12 cellular contexts compared by ENCODE assay signal in genomic region chr16:88526906-88527185, GRCh38. TPM values are rescaled to one million over a fixed set of nuclear protein-coding genes. Genes with fewer than 3 reads are reported as not detected.
DNase-seq lines count a peak whose midpoint lies in the region; ATAC-seq, FAIRE-seq and TF ChIP-seq lines count a peak whose summit lies in the region.
"Had no signal": no experiment of that assay in that cellular context is flagged by ENCODE, and none has a peak within 500 bp of the region (broad histone marks: within the 10 kb centered on the region; RNA-seq: fewer than 3 reads in every experiment).

No MANE protein-coding gene starts in this region.

- peak; percentile 5; the same call in 2 of the 3 replicates for ATAC-seq in RWPE2 (ENCODE audit: low read depth)
- ATAC-seq in right lobe of liver = peak; percentile 18 to 42 (median 31)

- no peak overlapping the region for H3K9ac ChIP-seq in endothelial cell of umbilical vein (replicated peaks; ENCODE audit: extremely low read depth, insufficient read depth, low read length)

- peak; percentile 48 for FAIRE-seq in endothelial cell of umbilical vein (lab: Jason Lieb, UNC)
- FAIRE-seq: TTC549 had no signal

- POLR2A ChIA-PET in endothelial cell of umbilical vein (lab: Charles Lee) = interaction anchor here (0.7 kb wide), 1 partner anchor 842 kb away, joined by 3 read pairs; no protein-coding TSS in a partner anchor

- no peak for TF ChIP-seq CTCF in RWPE2 (IDR thresholded peaks at IDR 0.05; ENCODE audit: poor library complexity, severe bottlenecking)
- TF ChIP-seq CTCF in endothelial cell of umbilical vein (IDR thresholded peaks at IDR 0.05; ENCODE audit: extremely low read depth in 1 of 2, insufficient read depth in 1 of 2, low read depth in 1 of 2, low read length in 2 of 2) = no peak
- no peak for TF ChIP-seq CTCF in right lobe of liver (IDR thresholded peaks at IDR 0.05)
- TF ChIP-seq CTCF in spleen (IDR thresholded peaks at IDR 0.05 in 8 of 11, conservative IDR thresholded peaks at IDR 0.05 in 3 of 11) = no peak

- H3K4me3 ChIP-seq in RWPE2 (ENCODE audit: severe bottlenecking) (no peak overlapping the region), endothelial cell of umbilical vein (replicated peaks in 1 of 3; ENCODE audit: insufficient read depth in 1 of 3, low read depth in 1 of 3, low read length in 3 of 3) (no peak overlapping the region), right lobe of liver (no peak overlapping the region), spleen (peak overlapping the region in 1 of 8 donors; percentile 5)
- H3K4me3 ChIP-seq: GM23338, prostate gland had no signal

- WGBS in right lobe of liver (ENCODE audit: insufficient coverage, low coverage, low lambda C conversion rate, missing lambda C conversion rate) = no CpG with 5 or more reads among the region's 9 CpGs
- 37 to 83% (median 72%) methylated on average over 4 to 9 of the region's 9 CpGs for WGBS in spleen, 5 donors

- dilution Hi-C loops in endothelial cell of umbilical vein (cut with MboI; ENCODE audit: extremely low pct_ligation_motif_present, low sequenced_read_pairs) = no loop called here

- H3K36me3 ChIP-seq in RWPE2 (ENCODE audit: low read depth) (no peaks in the 10 kb centered on the region), endothelial cell of umbilical vein (ENCODE audit: control insufficient read depth in 2 of 2, extremely low read depth in 1 of 2, insufficient read depth in 2 of 2, low read length in 2 of 2) (no peaks in the 10 kb centered on the region), right lobe of liver (no peaks in the 10 kb centered on the region), spleen (peaks cover 0 to 44% (median 15%) of the 10 kb centered on the region in 6 donors)
- H3K36me3 ChIP-seq: prostate gland had no signal

- no peaks in the 10 kb centered on the region for H3K4me1 ChIP-seq in RWPE2 (ENCODE audit: insufficient read depth, poor library complexity, severe bottlenecking)
- peaks cover 20% of the 10 kb centered on the region for H3K4me1 ChIP-seq in endothelial cell of umbilical vein (ENCODE audit: control insufficient read depth, extremely low read depth, insufficient read depth, low read length)
- peaks cover 0 to 12% (median 0%) of the 10 kb centered on the region in 4 donors for H3K4me1 ChIP-seq in right lobe of liver
- peaks cover 18 to 69% (median 53%) of the 10 kb centered on the region in 6 donors for H3K4me1 ChIP-seq in spleen
- H3K4me1 ChIP-seq: prostate gland had no signal

- DNase-seq in RWPE2 (ENCODE audit: low spot score) = no peak
- peak; percentile 16 for DNase-seq in endothelial cell of umbilical vein (ENCODE audit: low read depth, low spot score)
- DNase-seq in right lobe of liver = peak in 1 of 3 donors; percentile 40
- no peak for DNase-seq in spleen
- DNase-seq in NCI-H2171 treated with DMSO at 0.1 percent for 48 hours (lab: John Stamatoyannopoulos, UW) = no peak
- DNase-seq in OCI-M1 (lab: John Stamatoyannopoulos, UW) = no peak
- DNase-seq in NCI-H446 (lab: John Stamatoyannopoulos, UW) = no peak
- DNase-seq: DMS79 treated with DMSO at 0.1 percent for 48 hours, NCI-H2029 had no signal

- H3K27ac ChIP-seq in RWPE2 (ENCODE audit: poor library complexity, severe bottlenecking) (no peak overlapping the region), endothelial cell of umbilical vein (ENCODE audit: insufficient read depth, low read depth, low read length) (no peak overlapping the region), right lobe of liver (no peak overlapping the region), spleen (peak overlapping the region in 6 of 8 donors; percentile 29 to 84 (median 74))
- H3K27ac ChIP-seq: prostate gland had no signal

- H3K9me3 ChIP-seq in RWPE2 (ENCODE audit: severe bottlenecking) = no peaks in the 10 kb centered on the region
- H3K9me3 ChIP-seq in endothelial cell of umbilical vein (replicated peaks; ENCODE audit: control insufficient read depth, insufficient read depth, low read length) = no peaks in the 10 kb centered on the region
- no peaks in the 10 kb centered on the region for H3K9me3 ChIP-seq in right lobe of liver
- no peaks in the 10 kb centered on the region for H3K9me3 ChIP-seq in spleen
- H3K9me3 ChIP-seq: prostate gland had no signal

- no peaks in the 10 kb centered on the region for H4K20me1 ChIP-seq in endothelial cell of umbilical vein (replicated peaks; ENCODE audit: control insufficient read depth, extremely low read depth, insufficient read depth, low read length)

- no peaks in the 10 kb centered on the region for H3K9me1 ChIP-seq in endothelial cell of umbilical vein (replicated peaks; ENCODE audit: control insufficient read depth, extremely low read depth, insufficient read depth, low read length)

- intact Hi-C loops in endothelial cell of umbilical vein (cut with micrococcal nuclease) (loop anchor here (1.0 to 2.0 kb wide), 3 partner anchors 36 to 84 kb away; partner anchors contain the start of gene ZFPM1), right lobe of liver (cut with DNase I) (loop anchor here in 1 of 2 donors (5.0 kb wide), 1 partner anchor 85 kb away; no protein-coding TSS in a partner anchor), spleen (cut with DNase I; ENCODE audit: low total_unique reads) (no loop called here)

- no peaks in the 10 kb centered on the region for H3K27me3 ChIP-seq in RWPE2 (ENCODE audit: insufficient read depth, poor library complexity, severe bottlenecking)
- H3K27me3 ChIP-seq in endothelial cell of umbilical vein (ENCODE audit: control insufficient read depth in 2 of 2, insufficient read depth in 2 of 2, low read length in 2 of 2) = no peaks in the 10 kb centered on the region
- H3K27me3 ChIP-seq in right lobe of liver = no peaks in the 10 kb centered on the region
- peaks cover 0 to 15% (median 0%) of the 10 kb centered on the region in 7 donors for H3K27me3 ChIP-seq in spleen (replicated peaks in 1 of 7)

- H3K4me2 ChIP-seq in endothelial cell of umbilical vein (ENCODE audit: insufficient read depth, low read length) = no peak overlapping the region
- H3K4me2 ChIP-seq: GM23338 had no signal

- no peak overlapping the region for H2AFZ ChIP-seq in endothelial cell of umbilical vein (ENCODE audit: low read depth, low read length)
- H2AFZ ChIP-seq: GM23338 had no signal

- no peaks in the 10 kb centered on the region for H3K79me2 ChIP-seq in endothelial cell of umbilical vein (ENCODE audit: control insufficient read depth, insufficient read depth, low read length)

- TF ChIP-seq POLR2A in endothelial cell of umbilical vein (IDR thresholded peaks at IDR 0.05; ENCODE audit: low read depth, low read length) = no peak
- no peak for TF ChIP-seq POLR2A in right lobe of liver (IDR thresholded peaks at IDR 0.05)
- no peak for TF ChIP-seq POLR2A in spleen (IDR thresholded peaks at IDR 0.05)

- no TSS peak for BruUV-seq in endothelial cell of umbilical vein (replicated peaks; lab: Mats Ljungman, UMichigan)

- CTCF ChIA-PET in endothelial cell of umbilical vein (lab: Charles Lee) = interaction anchor here (1.0 to 1.9 kb wide), 5 partner anchors 63 to 88 kb away, joined by 3 to 18 read pairs (median 4); no protein-coding TSS in a partner anchor

TF ChIP-seq in endothelial cell of umbilical vein, 7 proteins besides CTCF, POLR2A, EP300 and RAD21:
- no peak for TF ChIP-seq FOS (IDR thresholded peaks at IDR 0.05; ENCODE audit: borderline replicate concordance, insufficient read depth, low read length)
- no peak for TF ChIP-seq JUN (IDR thresholded peaks at IDR 0.05; ENCODE audit: borderline replicate concordance, insufficient read depth, insufficient read length, low read depth)
- TF ChIP-seq MYC (IDR thresholded peaks at IDR 0.05; ENCODE audit: low read depth, low read length) = no peak
- no peak for TF ChIP-seq POLR2AphosphoS5 (IDR thresholded peaks at IDR 0.05; ENCODE audit: insufficient read depth, low read depth, low read length)
- no peak for TF ChIP-seq GATA2 (IDR thresholded peaks at IDR 0.05; ENCODE audit: insufficient read depth, insufficient read length, low read depth, low read length)

RNA-seq across cellular contexts. Expression of gene ZC3H18, which starts 43.4 kb away (rescaled TPM):
- 52.8 and 59.6 TPM in 2 replicates for total RNA-seq in endothelial cell of umbilical vein
- polyA plus RNA-seq in endothelial cell of umbilical vein = 12.1 and 12.7 TPM in 2 replicates
- 14.5 and 16.9 TPM in 2 replicates for polyA plus RNA-seq in endothelial cell of umbilical vein (2011; cell fraction: cytosol; rRNA removed)
- polyA plus RNA-seq in endothelial cell of umbilical vein (2011; cell fraction: nucleus; rRNA removed) = 56.0 and 60.2 TPM in 2 replicates
- polyA plus RNA-seq in endothelial cell of umbilical vein (2012) = 27.9 and 28.1 TPM in 2 replicates
- 9.2 and 9.8 TPM in 2 replicates for polyA minus RNA-seq in endothelial cell of umbilical vein
- 21.1 TPM for polyA minus RNA-seq in endothelial cell of umbilical vein (2011; cell fraction: cytosol; rRNA and poly(A)+ RNA removed)
- polyA minus RNA-seq in endothelial cell of umbilical vein (2011; cell fraction: nucleus; rRNA and poly(A)+ RNA removed) = 13.8 and 15.4 TPM in 2 replicates
- total RNA-seq in right lobe of liver = 10 to 100 TPM in 5 of 6 experiments, 1 to 10 TPM in 1; 8.7 to 22.8 (median 16.4) TPM
- total RNA-seq in spleen = 10 to 100 TPM; 24.1 to 65.2 (median 53.6) TPM
- polyA plus RNA-seq in spleen = 10 to 100 TPM; 18.0 to 29.3 (median 18.3) TPM

Comparison
In these comparisons a context has a peak if more than half of its experiments do, and no peak if none do; other contexts are left out.
1. H3K27ac ChIP-seq: peak in spleen (6 of 8); none in RWPE2 (single experiment), endothelial cell of umbilical vein (single experiment) and right lobe of liver (0 of 3).